ENCODE assay signal across 33 cellular contexts in genomic region chr16:89078172-89078571, GRCh38.
"Had no signal": no experiment of that assay in that cellular context is flagged by ENCODE, and none has a peak within 500 bp of the region (broad histone marks: within the 10 kb centered on the region; RNA-seq: fewer than 3 reads in every experiment).

No MANE protein-coding gene starts in this region.

- H3K9me3 ChIP-seq: adrenal gland, ascending aorta, body of pancreas, breast epithelium had no signal

- FAIRE-seq: astrocyte, bronchial epithelial cell had no signal

- ATAC-seq: activated naive CD4-positive, alpha-beta T cell treated with anti-CD3 and anti-CD28 coated beads, Interleukin-2, amount 50 U/mL, for 72 hours; activated naive CD8-positive, alpha-beta T cell treated with anti-CD3 and anti-CD28 coated beads, Interleukin-2, amount 50 U/mL, for 24 hours; activated T-cell treated with anti-CD3 and anti-CD28 coated beads, Interleukin-2, amount 50 U/mL, for 4 hours; activated T-cell treated with anti-CD3 and anti-CD28 coated beads, Interleukin-2, amount 50 U/mL, for 72 hours; activated T-helper 17 cell treated with anti-CD3 and anti-CD28 coated beads, Interleukin-2, amount 50 U/mL, for 72 hours; body of pancreas had no signal

- H3K27me3 ChIP-seq: adrenal gland, ascending aorta, body of pancreas, brain microvascular endothelial cell, cardiac muscle cell had no signal

- DNase-seq: activated effector memory CD4-positive, alpha-beta T cell treated with anti-CD3 and anti-CD28 coated beads, Interleukin-2, amount 50 U/mL, for 16 hours; activated effector memory CD4-positive, alpha-beta T cell treated with Interleukin-2 at 50 U/mL for 16 hours; activated gamma-delta T cell; activated gamma-delta T cell treated with Interleukin-2 at 50 U/mL for 16 hours; activated naive CD4-positive, alpha-beta T cell; activated naive CD4-positive, alpha-beta T cell treated with anti-CD3 and anti-CD28 coated beads for 36 hours; activated naive CD4-positive, alpha-beta T cell treated with anti-CD3 and anti-CD28 coated beads, Interleukin-2, amount 10 ng/mL, durations not matched to agents 7 days and 5 days; activated naive CD4-positive, alpha-beta T cell treated with anti-CD3 and anti-CD28 coated beads, Interleukin-2, amount 50 U/mL, for 16 hours; activated naive CD4-positive, alpha-beta T cell treated with Interleukin-2 at 50 U/mL for 16 hours; activated naive CD8-positive, alpha-beta T cell treated with anti-CD3 and anti-CD28 coated beads for 36 hours; activated naive CD8-positive, alpha-beta T cell treated with anti-CD3 and anti-CD28 coated beads, Interleukin-2, amount 10 ng/mL, durations not matched to agents 7 days and 5 days; activated naive CD8-positive, alpha-beta T cell treated with anti-CD3 and anti-CD28 coated beads, Interleukin-2, amount 50 U/mL, for 24 hours; activated T-cell treated with anti-CD3 and anti-CD28 coated beads, Interleukin-2, amount 50 U/mL, for 24 hours; activated T-cell treated with anti-CD3 and anti-CD28 coated beads, Interleukin-2, amount 50 U/mL, for 4 hours; activated T-cell treated with anti-CD3 and anti-CD28 coated beads, Interleukin-2, amount 50 U/mL, for 48 hours; activated T-cell treated with anti-CD3 and anti-CD28 coated beads, Interleukin-2, amount 50 U/mL, for 72 hours; amniotic stem cell; amygdala; anterior cingulate cortex; aorta; body of pancreas; brain microvascular endothelial cell; caudate nucleus; central memory CD4-positive, alpha-beta T cell; cerebellar nuclear complex had no signal

- H3K4me3 ChIP-seq: adrenal gland, ascending aorta, body of pancreas, breast epithelium, cardiac muscle cell had no signal

- H3K4me1 ChIP-seq: adrenal gland, ascending aorta, body of pancreas, breast epithelium had no signal

- H3K36me3 ChIP-seq: adrenal gland, ascending aorta, brain microvascular endothelial cell, breast epithelium, cardiac muscle cell had no signal

- H3K27ac ChIP-seq: adrenal gland, ascending aorta, body of pancreas, brain microvascular endothelial cell, breast epithelium, cardiac muscle cell had no signal
